Comparison of ENCODE assay signal across 8 cellular contexts in the genomic region with DNA sequence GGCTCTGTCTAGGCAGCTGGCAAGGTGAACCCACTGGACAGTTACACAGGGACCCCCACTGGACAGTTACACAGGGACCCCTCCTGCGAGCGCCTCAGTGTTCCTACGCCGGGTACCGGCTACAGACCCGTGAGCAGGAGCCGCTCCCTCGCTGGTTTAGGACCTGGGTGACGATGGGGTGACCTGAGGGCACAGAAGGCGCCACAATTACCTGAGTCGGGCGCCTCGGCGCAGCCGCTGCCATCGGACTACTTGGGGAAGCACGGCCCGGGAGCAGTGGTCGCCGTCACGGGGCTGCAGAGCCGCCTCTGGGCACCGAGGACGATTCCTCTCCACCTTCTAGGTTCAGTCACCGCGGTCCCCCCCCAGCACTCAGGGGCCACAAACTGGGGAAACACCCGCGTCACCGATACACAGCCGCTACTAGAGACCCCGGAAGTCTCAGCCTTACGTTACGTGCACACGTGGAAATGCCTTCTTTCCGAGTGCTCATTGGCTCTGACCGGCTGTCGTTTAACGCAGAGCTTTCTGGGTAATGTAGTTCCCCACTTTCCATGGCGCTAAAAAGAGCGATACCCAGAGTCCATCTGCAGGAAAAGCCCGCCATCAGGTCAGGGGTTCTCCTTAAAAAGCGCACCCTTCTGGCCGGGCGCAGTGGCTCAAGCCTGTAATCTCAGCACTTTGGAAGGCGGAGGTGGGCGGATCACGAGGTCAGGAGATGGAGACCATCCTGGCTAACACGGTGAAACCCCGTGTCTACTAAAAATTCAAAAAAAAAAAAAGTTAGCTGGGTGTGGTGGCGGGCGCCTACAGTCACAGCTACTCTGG. TPM values are rescaled to one million over a fixed set of nuclear protein-coding genes. Genes with fewer than 3 reads are reported as not detected.
DNase-seq lines count a peak whose midpoint lies in the region; ATAC-seq and TF ChIP-seq lines count a peak whose summit lies in the region.
"Not testable (repeated sequence)": the region's sequence is repeated elsewhere in the genome, so short reads cannot be mapped to it uniquely, and the experiment has no call there.

A gene (minus strand): TSS at position 425 of the 828 bp plus-strand sequence. CDS start 181 bp downstream, at position 244.

- not testable (repeated sequence) for TF ChIP-seq CTCF in lower leg skin (IDR thresholded peaks at IDR 0.05)

- peaks cover 11 to 45% (median 21%) of the 10 kb centered on the region in 4 donors for H3K4me1 Mint-ChIP-seq in CD4-positive, CD25-positive, alpha-beta regulatory T cell

- H3K9ac ChIP-seq in duodenal mucosa (ENCODE audit: low read depth in 1 of 2, low read length in 2 of 2): peak within 1 kb of the TSS; percentile 64 to 65

- H3K27me3 Mint-ChIP-seq in CD4-positive, CD25-positive, alpha-beta regulatory T cell: not testable (repeated sequence)

- intact Hi-C loops in lower leg skin (cut with DNase I; ENCODE audit: low total_unique reads): not testable (repeated sequence)

- peak in 1 of 2 donors; percentile 13 for TF ChIP-seq POLR2A in lower leg skin (IDR thresholded peaks at IDR 0.05)

- H3K9me3 ChIP-seq in CD4-positive, CD25-positive, alpha-beta regulatory T cell (ENCODE audit: control insufficient read depth in 2 of 2, low read length in 2 of 2): peaks cover 18 to 34% of the 10 kb centered on the region in 2 experiments
- peaks cover 13 to 20% of the 10 kb centered on the region in 2 donors for H3K9me3 ChIP-seq in duodenal mucosa (ENCODE audit: control insufficient read depth in 1 of 2, low read length in 2 of 2)

- not testable (repeated sequence) for H3K4me1 ChIP-seq in CD4-positive, CD25-positive, alpha-beta regulatory T cell (ENCODE audit: control insufficient read depth, insufficient read depth, low read length, poor library complexity, severe bottlenecking)
- H3K4me1 ChIP-seq in duodenal mucosa (ENCODE audit: control insufficient read depth in 1 of 2, insufficient read depth in 2 of 2, low read length in 2 of 2): peaks cover 0 to 13% of the 10 kb centered on the region in 2 donors

- H3K27ac Mint-ChIP-seq in CD4-positive, CD25-positive, alpha-beta regulatory T cell: peak within 1 kb of the TSS; percentile 97 to 98 (median 98)

- H3K36me3 Mint-ChIP-seq in CD4-positive, CD25-positive, alpha-beta regulatory T cell: peaks cover 42% of the 10 kb centered on the region

- peak; percentile 87 to 96 (median 90) for DNase-seq in CD4-positive, CD25-positive, alpha-beta regulatory T cell
- peak; percentile 95 for DNase-seq in NCI-H748 treated with DMSO at 0.1 percent for 48 hours (lab: John Stamatoyannopoulos, UW)
- DNase-seq in activated CD4-positive, alpha-beta T cell treated with anti-CD3 and anti-CD28 coated beads, Interleukin-2, amount 50 U/mL, for 4 hours: peak; percentile 81 to 83
- DNase-seq in lower leg skin (ENCODE audit: low spot score in 2 of 2): peak; percentile 87 to 94
- peak; percentile 59 to 75 for DNase-seq in stimulated activated CD4-positive, alpha-beta T cell treated with anti-CD3 and anti-CD28 coated beads, Interleukin-4, amount 100 ng/mL, for 48 hours (ENCODE audit: low read depth in 2 of 2)

- not testable (repeated sequence) for H3K27me3 ChIP-seq in CD4-positive, CD25-positive, alpha-beta regulatory T cell (ENCODE audit: control insufficient read depth, insufficient read depth, low read length); duodenal mucosa (ENCODE audit: control insufficient read depth in 1 of 2, insufficient read depth in 2 of 2, low read length in 2 of 2)

- ATAC-seq in CD4-positive, CD25-positive, alpha-beta regulatory T cell (ENCODE audit: low read depth in 2 of 2): peak; percentile 100
- peak; percentile 98 for ATAC-seq in GM19395 (IDR thresholded peaks at IDR 0.05; ENCODE audit: unreplicated experiment)
- peak; percentile 97 for ATAC-seq in HG03565 (IDR thresholded peaks at IDR 0.05; ENCODE audit: unreplicated experiment)

- peaks cover 2 to 45% (median 17%) of the 10 kb centered on the region in 7 donors for H3K9me3 Mint-ChIP-seq in CD4-positive, CD25-positive, alpha-beta regulatory T cell

- peak within 1 kb of the TSS; percentile 86 for H3K27ac ChIP-seq in CD4-positive, CD25-positive, alpha-beta regulatory T cell (ENCODE audit: insufficient read depth, low read length, poor library complexity, severe bottlenecking)
- H3K27ac ChIP-seq in duodenal mucosa (ENCODE audit: low read depth, low read length): not testable (repeated sequence)

- peaks cover 23% of the 10 kb centered on the region for H3K36me3 ChIP-seq in CD4-positive, CD25-positive, alpha-beta regulatory T cell (ENCODE audit: control insufficient read depth, insufficient read depth, low read length)
- peaks cover 10 to 11% of the 10 kb centered on the region in 2 donors for H3K36me3 ChIP-seq in duodenal mucosa (ENCODE audit: control insufficient read depth in 1 of 2, insufficient read depth in 2 of 2, low read length in 2 of 2)

- 0 to 1% methylated on average over 45 to 47 of the region's 51 CpGs for WGBS in lower leg skin, 2 donors

- peak within 1 kb of the TSS; percentile 97 for H3K4me3 ChIP-seq in CD4-positive, CD25-positive, alpha-beta regulatory T cell (ENCODE audit: low read depth, low read length)
- H3K4me3 ChIP-seq in duodenal mucosa (ENCODE audit: low read depth in 1 of 2, low read length in 2 of 2) (peak within 1 kb of the TSS; percentile 70 to 80), lower leg skin (ENCODE audit: low read depth, poor library complexity, severe bottlenecking) (peak within 1 kb of the TSS; percentile 96)

- H3K4me3 Mint-ChIP-seq in CD4-positive, CD25-positive, alpha-beta regulatory T cell: peak within 1 kb of the TSS; percentile 95 to 98 (median 97)

RNA-seq across cellular contexts. Expression of the gene that starts here (rescaled TPM):
- 21.0 TPM for total RNA-seq in CD4-positive, CD25-positive, alpha-beta regulatory T cell
- 1 to 10 TPM in 3 of 4 donors, under 1 TPM in 1; 0.33 to 3.8 (median 2.2) TPM for polyA plus RNA-seq in CD4-positive, CD25-positive, alpha-beta regulatory T cell
- 10 to 100 TPM in 3 of 4 donors, 1 to 10 TPM in 1; 6.6 to 25.5 (median 11.6) TPM for total RNA-seq in lower leg skin
